Comparison of ENCODE assay signal across 16 cellular contexts in genomic region chr3:111943533-111943932, GRCh38. TPM values are rescaled to one million over a fixed set of nuclear protein-coding genes. Genes with fewer than 3 reads are reported as not detected.
"Had no signal": no experiment of that assay in that cellular context is flagged by ENCODE, and none has a peak within 500 bp of the region (broad histone marks: within the 10 kb centered on the region; RNA-seq: fewer than 3 reads in every experiment).

No MANE protein-coding gene starts in this region.

- ATAC-seq: activated CD8-positive, alpha-beta memory T cell treated with anti-CD3 and anti-CD28 coated beads, Interleukin-2, amount 10 ng/mL, durations not matched to agents 7 days and 5 days; gastrocnemius medialis; heart left ventricle; left colon; sciatic nerve; stimulated activated effector memory CD8-positive, alpha-beta T cell treated with anti-CD3 and anti-CD28 coated beads, Interleukin-12 subunit alpha, Interleukin-12 subunit beta, amount 100 ng/mL, for 72 hours had no signal

- DNase-seq: activated CD4-positive, alpha-beta memory T cell treated with anti-CD3 and anti-CD28 coated beads for 36 hours; activated CD8-positive, alpha-beta memory T cell treated with anti-CD3 and anti-CD28 coated beads, Interleukin-2, amount 10 ng/mL, durations not matched to agents 7 days and 5 days; activated naive CD4-positive, alpha-beta T cell treated with anti-CD3 and anti-CD28 coated beads, Interleukin-2, amount 10 ng/mL, durations not matched to agents 7 days and 5 days; activated T-cell treated with anti-CD3 and anti-CD28 coated beads, Interleukin-2, amount 50 U/mL, for 1 hour; colonic mucosa; gastrocnemius medialis; heart left ventricle; left colon; midbrain; stimulated activated CD4-positive, alpha-beta T cell treated with anti-CD3 and anti-CD28 coated beads, Interleukin-12 subunit alpha, Interleukin-12 subunit beta, amount 100 ng/mL, for 4 hours; stimulated activated CD4-positive, alpha-beta T cell treated with anti-CD3 and anti-CD28 coated beads, Interleukin-2, amount 100 ng/mL, for 24 hours; WERI-Rb-1 had no signal

- H3K27me3 ChIP-seq: colonic mucosa, gastrocnemius medialis, heart left ventricle had no signal

- H3K36me3 ChIP-seq: colonic mucosa, gastrocnemius medialis, prostate gland, WERI-Rb-1 had no signal

- H3K4me3 ChIP-seq: colonic mucosa, gastrocnemius medialis, heart left ventricle, lung, prostate gland had no signal

- H3K27ac ChIP-seq: colonic mucosa, gastrocnemius medialis, heart left ventricle, prostate gland, WERI-Rb-1 had no signal

- H3K9me3 ChIP-seq: colonic mucosa, gastrocnemius medialis, heart left ventricle, prostate gland had no signal

- H3K4me1 ChIP-seq: colonic mucosa, gastrocnemius medialis, prostate gland had no signal

RNA-seq across cellular contexts. Expression of gene TAGLN3, which starts 55.2 kb away (rescaled TPM):
- total RNA-seq: activated CD8-positive, alpha-beta memory T cell treated with anti-CD3 and anti-CD28 coated beads, Interleukin-2, amount 10 ng/mL, durations not matched to agents 7 days and 5 days; gastrocnemius medialis had no signal
